11 cellular contexts compared by ENCODE assay signal in genomic region chr6:131400054-131400781, GRCh38.
DNase-seq lines count a peak whose midpoint lies in the region; TF ChIP-seq lines count a peak whose summit lies in the region.
"Had no signal": no experiment of that assay in that cellular context is flagged by ENCODE, and none has a peak within 500 bp of the region (broad histone marks: within the 10 kb centered on the region; RNA-seq: fewer than 3 reads in every experiment).

No MANE protein-coding gene starts in this region.

- no peak overlapping the region for H3K4me3 ChIP-seq in astrocyte of the spinal cord (ENCODE audit: low read depth, low read length)
- H3K4me3 ChIP-seq: right atrium auricular region, SK-N-MC had no signal

- DNase-seq in ELR (ENCODE audit: low read depth): peak; percentile 88
- DNase-seq in MV-4-11 (lab: John Stamatoyannopoulos, UW): peak; percentile 64
- peak; percentile 83 for DNase-seq in astrocyte of the spinal cord (ENCODE audit: low read depth, low spot score)
- peak; percentile 63 for DNase-seq in myocyte (ENCODE audit: low read depth)
- no peak for DNase-seq in OCI-M2 (lab: John Stamatoyannopoulos, UW; ENCODE audit: unreplicated experiment)
- DNase-seq in DMS153 (lab: John Stamatoyannopoulos, UW): no peak
- no peak for DNase-seq in NCI-H1105 (lab: John Stamatoyannopoulos, UW)
- DNase-seq in stimulated activated CD4-positive, alpha-beta T cell treated with anti-CD3 and anti-CD28 coated beads, Interleukin-15, amount 100 ng/mL, for 24 hours: no peak
- DNase-seq: left cardiac atrium had no signal

- in situ Hi-C loops in astrocyte of the spinal cord (cut with HindIII; ENCODE audit: low sequenced_read_pairs): no loop called here

- TF ChIP-seq CTCF in astrocyte of the spinal cord (IDR thresholded peaks at IDR 0.05; ENCODE audit: low read depth, low read length): no peak

Comparison
In these comparisons a context has a peak if more than half of its experiments do, and no peak if none do; other contexts are left out.
1. DNase-seq: peak in ELR (single experiment), MV-4-11 (single experiment), astrocyte of the spinal cord (single experiment) and myocyte (single experiment); none in OCI-M2 (single experiment), DMS153 (single experiment), NCI-H1105 (single experiment) and stimulated activated CD4-positive, alpha-beta T cell treated with anti-CD3 and anti-CD28 coated beads, Interleukin-15, amount 100 ng/mL, for 24 hours (single experiment).